Comparison of ENCODE assay signal across 19 cellular contexts in genomic region chr2:102585704-102586404, GRCh38. TPM values are rescaled to one million over a fixed set of nuclear protein-coding genes. Genes with fewer than 3 reads are reported as not detected.
DNase-seq lines count a peak whose midpoint lies in the region; ATAC-seq and TF ChIP-seq lines count a peak whose summit lies in the region.
"Had no signal": no experiment of that assay in that cellular context is flagged by ENCODE, and none has a peak within 500 bp of the region (broad histone marks: within the 10 kb centered on the region; RNA-seq: fewer than 3 reads in every experiment).

No MANE protein-coding gene starts in this region.

- H3K9me3 Mint-ChIP-seq in GM23338 = no peaks in the 10 kb centered on the region; the same call in 2 of the 3 replicates

- H2AFZ ChIP-seq in GM23338 = peak overlapping the region; percentile 86
- H2AFZ ChIP-seq in PC-3 (ENCODE audit: low read length) = no peak overlapping the region; the same call in 1 of the 2 replicates

- H3K36me3 ChIP-seq in GM23338 (ENCODE audit: insufficient read depth) (no peaks in the 10 kb centered on the region), PC-3 (ENCODE audit: low read depth, low read length) (no peaks in the 10 kb centered on the region), prostate gland (no peaks in the 10 kb centered on the region)
- H3K36me3 ChIP-seq: HAP-1, transverse colon had no signal

- CTCF ChIA-PET in PC-3 (lab: Charles Lee) = no interaction called here

- H3K79me2 ChIP-seq in GM23338 (replicated peaks; ENCODE audit: insufficient read depth) (no peaks in the 10 kb centered on the region), PC-3 (ENCODE audit: low read length) (no peaks in the 10 kb centered on the region)

- TF ChIP-seq CTCF in GM23338 (conservative IDR thresholded peaks at IDR 0.05; ENCODE audit: low read depth in 2 of 2) (0 out of 4 replicates have a peak, but pooled peaks of 1 of the 2 experiments have one; percentile 7), PC-3 (conservative IDR thresholded peaks at IDR 0.05; ENCODE audit: low read depth, low read length) (no peak), prostate gland (IDR thresholded peaks at IDR 0.05) (no peak)

- TF ChIP-seq POLR2A in prostate gland (IDR thresholded peaks at IDR 0.05) = no peak

- H3K27ac Mint-ChIP-seq in GM23338 = no peak overlapping the region
- H3K27ac Mint-ChIP-seq: activated CD8-positive, alpha-beta memory T cell treated with anti-CD3 and anti-CD28 coated beads, Interleukin-2, amount 10 ng/mL, durations not matched to agents 7 days and 5 days; activated T-helper 2 cell treated with anti-CD3 and anti-CD28 coated beads, Interferon-gamma antibody, Interleukin-2, Interleukin-4, amounts not matched to agents 10 μg/mL and 5 μg/mL and 100 μg/mL, durations not matched to agents 14 hours and 24 hours and 36 hours; stimulated activated memory B cell treated with anti-CD40 and anti-IgM and Interleukin-4, amounts not matched to agents 10 μg/mL and 1 μg/mL and 100 μg/mL, for 72 hours had no signal

- ATAC-seq in GM23338 (peak; percentile 81), PC-3 (no peak; the same call in 1 of the 2 replicates), esophagus mucosa (peak; percentile 81), GM18498 (IDR thresholded peaks at IDR 0.05; ENCODE audit: unreplicated experiment) (no peak), GM18511 (IDR thresholded peaks at IDR 0.05; ENCODE audit: unreplicated experiment) (no peak)
- ATAC-seq: activated CD8-positive, alpha-beta memory T cell treated with anti-CD3 and anti-CD28 coated beads, Interleukin-2, amount 10 ng/mL, durations not matched to agents 7 days and 5 days; left ventricle myocardium superior; stimulated activated memory B cell treated with anti-CD40 and anti-IgM and Interleukin-4, amounts not matched to agents 10 μg/mL and 1 μg/mL and 100 μg/mL, for 72 hours had no signal

- POLR2A ChIA-PET in PC-3 (lab: Charles Lee; ENCODE audit: unreplicated experiment) = no interaction called here

- intact Hi-C loops in PC-3 (cut with micrococcal nuclease) = no loop called here
- intact Hi-C loops in prostate gland (cut with DNase I) = no loop called here

- H3K4me2 ChIP-seq in GM23338 = peak overlapping the region; percentile 28; the same call in 1 of the 2 replicates
- H3K4me2 ChIP-seq in PC-3 (ENCODE audit: low read length) = peak overlapping the region; percentile 45

- H3K9me3 ChIP-seq in PC-3 (ENCODE audit: low read length) (no peaks in the 10 kb centered on the region), prostate gland (no peaks in the 10 kb centered on the region)
- H3K9me3 ChIP-seq: HAP-1, transverse colon had no signal

- H3K4me3 ChIP-seq in GM23338 (no peak overlapping the region), PC-3 (ENCODE audit: low read length) (no peak overlapping the region), prostate gland (no peak overlapping the region)
- H3K4me3 ChIP-seq: HAP-1, transverse colon had no signal

- H3F3A ChIP-seq in GM23338 (replicated peaks; ENCODE audit: low read depth) = no peaks in the 10 kb centered on the region
- H3F3A ChIP-seq in PC-3 (ENCODE audit: low read length, unreplicated experiment) = no peaks in the 10 kb centered on the region

- no peaks in the 10 kb centered on the region for H4K20me1 ChIP-seq in GM23338 (replicated peaks; ENCODE audit: insufficient read depth)
- H4K20me1 ChIP-seq in PC-3 (ENCODE audit: low read length) = no peaks in the 10 kb centered on the region

- H3K9me2 ChIP-seq in GM23338 (ENCODE audit: insufficient read depth) (peaks cover 3% of the 10 kb centered on the region; the same call in 1 of the 2 replicates), PC-3 (replicated peaks; ENCODE audit: low read length) (no peaks in the 10 kb centered on the region)

- H3K4me1 ChIP-seq in GM23338 (ENCODE audit: insufficient read depth) = peaks cover 14% of the 10 kb centered on the region
- peaks cover 20% of the 10 kb centered on the region for H3K4me1 ChIP-seq in PC-3 (ENCODE audit: insufficient read depth, low read length)
- no peaks in the 10 kb centered on the region for H3K4me1 ChIP-seq in prostate gland (replicated peaks)
- H3K4me1 ChIP-seq: HAP-1 had no signal

- no peaks in the 10 kb centered on the region for H3K27me3 ChIP-seq in GM23338 (ENCODE audit: insufficient read depth)
- H3K27me3 ChIP-seq in PC-3 (ENCODE audit: low read length) = no peaks in the 10 kb centered on the region
- H3K27me3 ChIP-seq in prostate gland (replicated peaks; ENCODE audit: insufficient read depth) = no peaks in the 10 kb centered on the region
- H3K27me3 ChIP-seq: transverse colon had no signal

- no peak overlapping the region for H3K27ac ChIP-seq in GM23338 (ENCODE audit: low read depth)
- peak overlapping the region; percentile 59 for H3K27ac ChIP-seq in PC-3 (ENCODE audit: low read length)
- no peak overlapping the region for H3K27ac ChIP-seq in prostate gland

- 37% methylated on average over 6 of the region's 6 CpGs for WGBS in prostate gland

- H3K27me3 Mint-ChIP-seq in GM23338 (ENCODE audit: insufficient read depth, low read depth, poor library complexity) = no peaks in the 10 kb centered on the region

- H3K36me3 Mint-ChIP-seq in GM23338 (ENCODE audit: low read depth) = no peaks in the 10 kb centered on the region
- H3K36me3 Mint-ChIP-seq: activated CD8-positive, alpha-beta memory T cell treated with anti-CD3 and anti-CD28 coated beads, Interleukin-2, amount 10 ng/mL, durations not matched to agents 7 days and 5 days had no signal

- H3K4me3 Mint-ChIP-seq in GM23338 = no peak overlapping the region
- H3K4me3 Mint-ChIP-seq: activated CD8-positive, alpha-beta memory T cell treated with anti-CD3 and anti-CD28 coated beads, Interleukin-2, amount 10 ng/mL, durations not matched to agents 7 days and 5 days; stimulated activated memory B cell treated with anti-CD40 and anti-IgM and Interleukin-4, amounts not matched to agents 10 μg/mL and 1 μg/mL and 100 μg/mL, for 72 hours had no signal

- H3K4me1 Mint-ChIP-seq in GM23338 = peaks cover 11% of the 10 kb centered on the region

- DNase-seq in GM23338 (ENCODE audit: low spot score) = peak; percentile 30
- peak; percentile 82 for DNase-seq in PC-3
- DNase-seq in prostate gland (ENCODE audit: low spot score) = peak; percentile 6
- DNase-seq in stimulated activated CD8-positive, alpha-beta memory T cell treated with anti-CD3 and anti-CD28 coated beads, Interleukin-4, amount 100 ng/mL, for 48 hours = no peak
- DNase-seq: activated CD4-positive, alpha-beta T cell treated with anti-CD3 and anti-CD28 coated beads for 4 hours; activated CD8-positive, alpha-beta memory T cell treated with anti-CD3 and anti-CD28 coated beads, Interleukin-2, amount 10 ng/mL, durations not matched to agents 7 days and 5 days; erythroblast; left ventricle myocardium superior; MM.1S; NCI-H1694; NK-92 treated with Interleukin-12 subunit alpha and Interleukin-12 subunit beta, amount 100 ng/mL, for 24 hours; nucleus accumbens; transverse colon had no signal

- BruUV-seq in PC-3 (replicated peaks; lab: Mats Ljungman, UMichigan) = no TSS peak

- H3K9ac ChIP-seq in PC-3 (ENCODE audit: low read length) = no peak overlapping the region

TF ChIP-seq in GM23338, 12 proteins besides CTCF, POLR2A, EP300 and RAD21 (continues in another document):
- no peak for TF ChIP-seq EZH2 (IDR thresholded peaks at IDR 0.05; ENCODE audit: low read depth, unreplicated experiment)

RNA-seq across cellular contexts. Expression of gene SLC9A2, which starts 33.5 kb away (rescaled TPM):
- total RNA-seq in GM23338 (2014; rRNA removed; shearing (Covaris generic)) = 0.08 and 0.24 TPM in 2 replicates
- 0.03 and 0.05 TPM in 2 replicates for polyA plus RNA-seq in GM23338 (2016; fragmentation: Nextera tagmentation; extraction: Ambion mirVana)
- total RNA-seq in PC-3 (2014; rRNA removed) (7.1 and 8.8 TPM in 2 replicates), esophagus mucosa (0.20 TPM), prostate gland (10 to 100 TPM in 1 of 2 donors, 1 to 10 TPM in 1; 7.3 to 22.4 TPM)
- total RNA-seq: activated CD8-positive, alpha-beta memory T cell treated with anti-CD3 and anti-CD28 coated beads, Interleukin-2, amount 10 ng/mL, durations not matched to agents 7 days and 5 days; activated T-helper 2 cell treated with anti-CD3 and anti-CD28 coated beads, Interferon-gamma antibody, Interleukin-2, Interleukin-4, amounts not matched to agents 10 μg/mL and 5 μg/mL and 100 μg/mL, durations not matched to agents 14 hours and 24 hours and 36 hours had no signal

Comparison
In these comparisons a context has a peak if more than half of its experiments do, and no peak if none do; other contexts are left out.
1. ATAC-seq: peak in GM23338 (single experiment) and esophagus mucosa (single experiment); none in PC-3 (single experiment), GM18498 (single experiment) and GM18511 (single experiment).